8 cellular contexts compared by ENCODE assay signal in genomic region chr11:72814139-72814830, GRCh38. TPM values are rescaled to one million over a fixed set of nuclear protein-coding genes. Genes with fewer than 3 reads are reported as not detected.
DNase-seq lines count a peak whose midpoint lies in the region; ATAC-seq and TF ChIP-seq lines count a peak whose summit lies in the region.

TSS of gene ATG16L2 (plus strand) at chr11:72814411. CDS start at chr11:72814446, 35 bp downstream.

- CTCF ChIA-PET in activated CD4-positive, alpha-beta T cell treated with anti-CD3 and anti-CD28 coated beads for 36 hours (lab: Charles Lee): interaction anchor here (0.6 to 3.2 kb wide), 6 partner anchors 21 to 89 kb away, joined by 3 to 34 read pairs (median 7); partner anchors contain the start of gene STARD10

- DNase-seq in AG09319 (ENCODE audit: extremely low read depth, low read depth) (peak; percentile 59), NCI-H446 (lab: John Stamatoyannopoulos, UW) (peak; percentile 79 to 89), choroid plexus epithelial cell (ENCODE audit: low read depth) (peak; percentile 82), left colon (peak; percentile 83 to 91)
- peak; percentile 94 for DNase-seq in activated CD4-positive, alpha-beta T cell treated with anti-CD3 and anti-CD28 coated beads for 36 hours
- DNase-seq in stimulated activated CD4-positive, alpha-beta T cell treated with anti-CD3 and anti-CD28 coated beads, Interleukin-1b, Interleukin-23, amount 100 ng/mL, for 48 hours: peak; percentile 88

- H3K27ac Mint-ChIP-seq in activated CD4-positive, alpha-beta T cell treated with anti-CD3 and anti-CD28 coated beads for 36 hours: peak within 1 kb of the TSS; percentile 98

- H3K36me3 Mint-ChIP-seq in activated CD4-positive, alpha-beta T cell treated with anti-CD3 and anti-CD28 coated beads for 36 hours (ENCODE audit: low read depth): peaks cover 52% of the 10 kb centered on the region

- H3K9me3 Mint-ChIP-seq in activated CD4-positive, alpha-beta T cell treated with anti-CD3 and anti-CD28 coated beads for 36 hours (ENCODE audit: low read depth): no peaks in the 10 kb centered on the region

- peak within 1 kb of the TSS; percentile 93 for H3K4me3 ChIP-seq in choroid plexus epithelial cell (ENCODE audit: low read depth, low read length)

- no peak; the same call in 1 of the 2 replicates for TF ChIP-seq CTCF in AG09319 (IDR thresholded peaks at IDR 0.05; ENCODE audit: low read depth, low read length)
- TF ChIP-seq CTCF in choroid plexus epithelial cell (conservative IDR thresholded peaks at IDR 0.05; ENCODE audit: low read depth, low read length): no peak

- intact Hi-C loops in activated CD4-positive, alpha-beta T cell treated with anti-CD3 and anti-CD28 coated beads for 36 hours (cut with DNase I, micrococcal nuclease): loop anchor here (1.0 to 5.0 kb wide), 17 partner anchors 21 to 1063 kb away; partner anchors contain the start of genes FCHSD2 (in 2 of the 2), ANAPC15 (in 1 of the 2), ARAP1 (in 1 of the 2) and CLPB (in 1 of the 2)
- intact Hi-C loops in left colon (cut with DNase I, micrococcal nuclease): loop anchor here in 1 of 2 donors (5.0 kb wide), 1 partner anchor 92 kb away; no protein-coding TSS in a partner anchor

- POLR2A ChIA-PET in activated CD4-positive, alpha-beta T cell treated with anti-CD3 and anti-CD28 coated beads for 36 hours (lab: Charles Lee): interaction anchor here (0.6 to 1.5 kb wide), 2 partner anchors 20 to 286 kb away, joined by 5 to 29 read pairs; partner anchors contain the start of gene STARD10

- H3K4me1 Mint-ChIP-seq in activated CD4-positive, alpha-beta T cell treated with anti-CD3 and anti-CD28 coated beads for 36 hours: peaks cover 30% of the 10 kb centered on the region

- peak within 1 kb of the TSS; percentile 91 for H3K4me3 Mint-ChIP-seq in activated CD4-positive, alpha-beta T cell treated with anti-CD3 and anti-CD28 coated beads for 36 hours

- H3K27me3 Mint-ChIP-seq in activated CD4-positive, alpha-beta T cell treated with anti-CD3 and anti-CD28 coated beads for 36 hours: no peaks in the 10 kb centered on the region

- ATAC-seq in GM18873 (IDR thresholded peaks at IDR 0.05; ENCODE audit: low FRiP score, unreplicated experiment) (peak; percentile 34), HG03135 (IDR thresholded peaks at IDR 0.05; ENCODE audit: unreplicated experiment) (peak; percentile 60), left colon (peak; percentile 86)
- peak; percentile 65 for ATAC-seq in activated CD4-positive, alpha-beta T cell treated with anti-CD3 and anti-CD28 coated beads for 36 hours

RNA-seq across cellular contexts. Expression of gene ATG16L2, which starts in this region (rescaled TPM):
- 10 to 100 TPM; 55.3 to 59.4 TPM for total RNA-seq in activated CD4-positive, alpha-beta T cell treated with anti-CD3 and anti-CD28 coated beads for 36 hours
- 10 to 100 TPM; 44.4 to 54.2 TPM for total RNA-seq in left colon

Comparison
In these comparisons a context has a peak if more than half of its experiments do, and no peak if none do; other contexts are left out.
1. Peak in every context shown above with its lines: DNase-seq, ATAC-seq and H3K4me3 ChIP-seq.
2. ATAC-seq: peak in every context shown above with its lines; median percentile 86 in left colon; 65 in activated CD4-positive, alpha-beta T cell treated with anti-CD3 and anti-CD28 coated beads for 36 hours; 60 in HG03135; 34 in GM18873.